In the genomic region with DNA sequence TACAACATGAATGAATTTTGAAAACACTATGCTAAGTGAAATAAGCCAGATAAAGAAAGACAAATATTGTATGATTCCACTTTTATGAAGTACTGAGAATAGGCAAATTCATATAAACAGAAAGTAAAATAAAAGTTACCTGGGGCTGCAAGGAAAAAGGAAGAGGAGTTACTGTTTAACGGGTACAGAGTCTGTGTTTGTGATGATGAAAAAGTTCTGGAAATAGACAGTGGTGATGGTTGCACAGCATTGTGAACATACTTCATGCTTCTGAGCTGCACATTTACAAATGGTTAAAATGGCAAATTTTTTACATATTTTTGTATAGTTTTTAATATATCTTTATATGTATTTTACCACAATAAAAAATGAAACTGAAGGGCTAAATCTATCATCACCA, we compare ENCODE assay signal across 24 cellular contexts. TPM values are rescaled to one million over a fixed set of nuclear protein-coding genes. Genes with fewer than 3 reads are reported as not detected.
DNase-seq lines count a peak whose midpoint lies in the region; ATAC-seq, FAIRE-seq and TF ChIP-seq lines count a peak whose summit lies in the region.
"Had no signal": no experiment of that assay in that cellular context is flagged by ENCODE, and none has a peak within 500 bp of the region (broad histone marks: within the 10 kb centered on the region; RNA-seq: fewer than 3 reads in every experiment).

No MANE protein-coding gene starts in this region.

- WGBS in liver: 27% methylated on average over 1 of the region's 1 CpG
- WGBS in body of pancreas, 2 donors: 79 to 94% methylated on average over 1 of the region's 1 CpG

- no peak for TF ChIP-seq CTCF in liver (IDR thresholded peaks at IDR 0.05; ENCODE audit: low read depth, low read length, missing input control)
- TF ChIP-seq CTCF in body of pancreas (IDR thresholded peaks at IDR 0.05): no peak

- H3K9ac ChIP-seq in liver (ENCODE audit: low read depth in 1 of 2, low read length in 2 of 2): no peak overlapping the region
- H3K9ac ChIP-seq: BLaER1 treated with 17β-estradiol and CSF1 and Interleukin-3, amounts not matched to agents 10 nM and 100 nM had no signal

- no peak for TF ChIP-seq RAD21 in liver (IDR thresholded peaks at IDR 0.05)

- peaks cover 0 to under 1% (median 0%) of the 10 kb centered on the region in 4 donors for H3K4me1 ChIP-seq in liver (ENCODE audit: control insufficient read depth in 4 of 4, insufficient read depth in 4 of 4, low read length in 3 of 4)
- peaks cover 9% of the 10 kb centered on the region for H3K4me1 ChIP-seq in body of pancreas
- H3K4me1 ChIP-seq: BE2C; BLaER1 treated with 17β-estradiol and CSF1 and Interleukin-3, amounts not matched to agents 10 nM and 100 nM had no signal

- H3K9me3 ChIP-seq in liver (ENCODE audit: control insufficient read depth in 4 of 4, low read length in 3 of 4) (no peaks in the 10 kb centered on the region), body of pancreas (no peaks in the 10 kb centered on the region)
- H3K9me3 ChIP-seq: A549, BE2C, HAP-1 had no signal

- H3K27me3 ChIP-seq in liver (ENCODE audit: control insufficient read depth in 4 of 4, insufficient read depth in 4 of 4, low read length in 3 of 4) (no peaks in the 10 kb centered on the region), body of pancreas (no peaks in the 10 kb centered on the region)
- H3K27me3 ChIP-seq: BE2C; BLaER1 treated with 17β-estradiol and CSF1 and Interleukin-3, amounts not matched to agents 10 nM and 100 nM had no signal

- no peaks in the 10 kb centered on the region for H3K36me3 ChIP-seq in liver (ENCODE audit: control insufficient read depth in 4 of 4, insufficient read depth in 3 of 4, low read depth in 1 of 4, low read length in 3 of 4)
- no peaks in the 10 kb centered on the region for H3K36me3 ChIP-seq in body of pancreas (replicated peaks in 1 of 2; ENCODE audit: insufficient read depth in 1 of 2, low read depth in 2 of 2)
- H3K36me3 ChIP-seq: BE2C, HAP-1 had no signal

- intact Hi-C loops in body of pancreas (cut with DNase I): no loop called here

- H3K27ac ChIP-seq in liver (ENCODE audit: low read depth in 1 of 2, low read length in 2 of 2): no peak overlapping the region
- H3K27ac ChIP-seq in body of pancreas: no peak overlapping the region
- H3K27ac ChIP-seq: A549; BLaER1 treated with 17β-estradiol and CSF1 and Interleukin-3, amounts not matched to agents 10 nM and 100 nM had no signal

- TF ChIP-seq POLR2A in body of pancreas (IDR thresholded peaks at IDR 0.05): no peak

- no peak for ATAC-seq in body of pancreas
- ATAC-seq: A549, GM12878 had no signal

- no peak for DNase-seq in GM18507 (ENCODE audit: extremely low spot score, insufficient read length, low read depth)
- DNase-seq in RCC 7860 (ENCODE audit: low spot score): no peak
- DNase-seq in T1000 (lab: John Stamatoyannopoulos, UW): no peak
- DNase-seq in activated CD4-positive, alpha-beta T cell treated with anti-CD3 and anti-CD28 coated beads for 48 hours: no peak
- DNase-seq in body of pancreas: no peak
- DNase-seq: 8988T; ACHN; AML-193; BE2C; CD4-positive, alpha-beta T cell; CD8-positive, alpha-beta memory T cell; DMS 273 treated with DMSO at 0.1 percent for 48 hours; DMS79; EL; GDM1; GOT3 had no signal

- FAIRE-seq in GM18507 (lab: Jason Lieb, UNC) (peak; percentile 69), RCC 7860 (lab: Jason Lieb, UNC) (peak; percentile 11), endometrium (lab: Jason Lieb, UNC) (peak; percentile 21)
- FAIRE-seq: A549, D721Med, H54 had no signal

- H3K4me3 ChIP-seq in liver (ENCODE audit: low read depth in 1 of 3, low read length in 3 of 3): no peak overlapping the region
- H3K4me3 ChIP-seq in body of pancreas: no peak overlapping the region
- H3K4me3 ChIP-seq: A549; BLaER1 treated with 17β-estradiol and CSF1 and Interleukin-3, amounts not matched to agents 10 nM and 100 nM; GM12878; HAP-1 had no signal

TF ChIP-seq in liver, 16 proteins besides CTCF, POLR2A, EP300 and RAD21:
- no peak for TF ChIP-seq TAF1 (conservative IDR thresholded peaks at IDR 0.05)
- no peak for TF ChIP-seq FOXA2 (IDR thresholded peaks at IDR 0.05)
- TF ChIP-seq MAX (IDR thresholded peaks at IDR 0.05): no peak
- no peak for TF ChIP-seq ZBTB33 (IDR thresholded peaks at IDR 0.05)
- peak in 1 of 2 donors; percentile 27 for TF ChIP-seq HNF4A (conservative IDR thresholded peaks at IDR 0.05)
- TF ChIP-seq FOXA1 (IDR thresholded peaks at IDR 0.05): no peak
- TF ChIP-seq, protein P1, sequence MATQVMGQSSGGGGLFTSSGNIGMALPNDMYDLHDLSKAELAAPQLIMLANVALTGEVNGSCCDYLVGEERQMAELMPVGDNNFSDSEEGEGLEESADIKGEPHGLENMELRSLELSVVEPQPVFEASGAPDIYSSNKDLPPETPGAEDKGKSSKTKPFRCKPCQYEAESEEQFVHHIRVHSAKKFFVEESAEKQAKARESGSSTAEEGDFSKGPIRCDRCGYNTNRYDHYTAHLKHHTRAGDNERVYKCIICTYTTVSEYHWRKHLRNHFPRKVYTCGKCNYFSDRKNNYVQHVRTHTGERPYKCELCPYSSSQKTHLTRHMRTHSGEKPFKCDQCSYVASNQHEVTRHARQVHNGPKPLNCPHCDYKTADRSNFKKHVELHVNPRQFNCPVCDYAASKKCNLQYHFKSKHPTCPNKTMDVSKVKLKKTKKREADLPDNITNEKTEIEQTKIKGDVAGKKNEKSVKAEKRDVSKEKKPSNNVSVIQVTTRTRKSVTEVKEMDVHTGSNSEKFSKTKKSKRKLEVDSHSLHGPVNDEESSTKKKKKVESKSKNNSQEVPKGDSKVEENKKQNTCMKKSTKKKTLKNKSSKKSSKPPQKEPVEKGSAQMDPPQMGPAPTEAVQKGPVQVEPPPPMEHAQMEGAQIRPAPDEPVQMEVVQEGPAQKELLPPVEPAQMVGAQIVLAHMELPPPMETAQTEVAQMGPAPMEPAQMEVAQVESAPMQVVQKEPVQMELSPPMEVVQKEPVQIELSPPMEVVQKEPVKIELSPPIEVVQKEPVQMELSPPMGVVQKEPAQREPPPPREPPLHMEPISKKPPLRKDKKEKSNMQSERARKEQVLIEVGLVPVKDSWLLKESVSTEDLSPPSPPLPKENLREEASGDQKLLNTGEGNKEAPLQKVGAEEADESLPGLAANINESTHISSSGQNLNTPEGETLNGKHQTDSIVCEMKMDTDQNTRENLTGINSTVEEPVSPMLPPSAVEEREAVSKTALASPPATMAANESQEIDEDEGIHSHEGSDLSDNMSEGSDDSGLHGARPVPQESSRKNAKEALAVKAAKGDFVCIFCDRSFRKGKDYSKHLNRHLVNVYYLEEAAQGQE (IDR thresholded peaks at IDR 0.05): no peak
- no peak for TF ChIP-seq JUND (IDR thresholded peaks at IDR 0.05)
- no peak for TF ChIP-seq NR2F2 (IDR thresholded peaks at IDR 0.05)
- TF ChIP-seq ATF3 (IDR thresholded peaks at IDR 0.05): peak; percentile 18
- no peak for TF ChIP-seq YY1 (IDR thresholded peaks at IDR 0.05)
- no peak for TF ChIP-seq HNF4G (IDR thresholded peaks at IDR 0.05)
- TF ChIP-seq EGR1 (IDR thresholded peaks at IDR 0.05; ENCODE audit: low read depth in 2 of 2): no peak
- TF ChIP-seq GABPA (IDR thresholded peaks at IDR 0.05 in 1 of 2, conservative IDR thresholded peaks at IDR 0.05 in 1 of 2): no peak
- TF ChIP-seq RXRA (IDR thresholded peaks at IDR 0.05): no peak
- no peak for TF ChIP-seq SP1 (IDR thresholded peaks at IDR 0.05)

RNA-seq across cellular contexts. Expression of gene EPB41L2, which starts 29.4 kb away (rescaled TPM):
- total RNA-seq in liver (10 to 100 TPM; 27.1 to 43.3 TPM), body of pancreas (10 to 100 TPM; 43.5 to 47.2 TPM)
- polyA plus RNA-seq in liver: 10 to 100 TPM in 1 of 2 donors, 1 to 10 TPM in 1; 10.0 to 10.2 TPM
